ENCODE assay signal across 13 cellular contexts in genomic region chr10:102799691-102800435, GRCh38. TPM values are rescaled to one million over a fixed set of nuclear protein-coding genes. Genes with fewer than 3 reads are reported as not detected.
DNase-seq lines count a peak whose midpoint lies in the region; ATAC-seq and TF ChIP-seq lines count a peak whose summit lies in the region.
"Had no signal": no experiment of that assay in that cellular context is flagged by ENCODE, and none has a peak within 500 bp of the region (broad histone marks: within the 10 kb centered on the region; RNA-seq: fewer than 3 reads in every experiment).

No MANE protein-coding gene starts in this region.

- H3K4me3 ChIP-seq in HCT116 (replicated peaks in 1 of 2; ENCODE audit: low read depth in 1 of 2, low read length in 2 of 2) (no peak overlapping the region), astrocyte of the spinal cord (ENCODE audit: low read depth, low read length) (no peak overlapping the region), gastrocnemius medialis (peak overlapping the region in 3 of 4 donors; percentile 26 to 29 (median 27)), Caco-2 (ENCODE audit: low read depth, low read length) (no peak overlapping the region)
- H3K4me3 ChIP-seq: SJSA1 had no signal

- H3K27ac ChIP-seq in HCT116 (ENCODE audit: low read depth, low read length) (no peak overlapping the region), gastrocnemius medialis (peak overlapping the region; percentile 91 to 100 (median 96))
- H3K27ac ChIP-seq: SJSA1 had no signal

- H3K27me3 Mint-ChIP-seq in Caco-2 (ENCODE audit: insufficient read depth, unreplicated experiment) = no peaks in the 10 kb centered on the region

- H3K9ac ChIP-seq in HCT116 (ENCODE audit: low read length) = no peak overlapping the region

- no peak overlapping the region for H2AFZ ChIP-seq in HCT116 (ENCODE audit: low read depth, low read length, poor library complexity, severe bottlenecking)

- no peak overlapping the region for H3K27ac Mint-ChIP-seq in Caco-2 (ENCODE audit: unreplicated experiment)
- H3K27ac Mint-ChIP-seq: HFFc6 had no signal

- peaks cover 3 to 4% of the 10 kb centered on the region in 2 experiments; a peak in 2 of 4 replicates for H3K36me3 ChIP-seq in HCT116 (ENCODE audit: control insufficient read depth in 1 of 2, insufficient read depth in 2 of 2, low read length in 2 of 2)
- peaks cover 0 to 19% of the 10 kb centered on the region in 2 donors for H3K36me3 ChIP-seq in gastrocnemius medialis
- H3K36me3 ChIP-seq in Caco-2 (ENCODE audit: control insufficient read depth, insufficient read depth, low read length) = no peaks in the 10 kb centered on the region; the same call in 1 of the 2 replicates

- H3K4me1 Mint-ChIP-seq in Caco-2 (ENCODE audit: low read depth, unreplicated experiment) = peaks cover 7% of the 10 kb centered on the region

- peaks cover 14% of the 10 kb centered on the region for H3K36me3 Mint-ChIP-seq in Caco-2 (ENCODE audit: insufficient read depth, unreplicated experiment)

- no peaks in the 10 kb centered on the region for H3K9me3 ChIP-seq in HCT116 (ENCODE audit: control insufficient read depth in 1 of 2, insufficient read depth in 1 of 2, low read depth in 1 of 2, low read length in 2 of 2)
- H3K9me3 ChIP-seq in gastrocnemius medialis = no peaks in the 10 kb centered on the region
- no peaks in the 10 kb centered on the region for H3K9me3 ChIP-seq in Caco-2
- H3K9me3 ChIP-seq: SJSA1 had no signal

- no peaks in the 10 kb centered on the region for H3K9me2 ChIP-seq in HCT116 (ENCODE audit: insufficient read depth)

- intact Hi-C loops in HCT116 (cut with micrococcal nuclease) = no loop called here
- intact Hi-C loops in left colon (cut with DNase I, micrococcal nuclease) = no loop called here
- intact Hi-C loops in gastrocnemius medialis (cut with DNase I; ENCODE audit: low total_unique reads) = loop anchor here (1.0 kb wide), 1 partner anchor 25 kb away; no protein-coding TSS in a partner anchor
- intact Hi-C loops in Caco-2 (cut with micrococcal nuclease; ENCODE audit: unreplicated experiment) = no loop called here

- TF ChIP-seq POLR2A in HCT116 (IDR thresholded peaks at IDR 0.05; ENCODE audit: borderline replicate concordance, extremely low read depth, insufficient read depth, insufficient read length) = no peak
- peak; percentile 35 to 68 for TF ChIP-seq POLR2A in gastrocnemius medialis (IDR thresholded peaks at IDR 0.05)

- H3K4me2 ChIP-seq in HCT116 (ENCODE audit: low read length) = no peak overlapping the region

- H3K4me1 ChIP-seq in HCT116 (ENCODE audit: control insufficient read depth in 1 of 2, insufficient read depth in 2 of 2, low read length in 2 of 2) = no peaks in the 10 kb centered on the region
- peaks cover 90 to 96% of the 10 kb centered on the region in 2 donors for H3K4me1 ChIP-seq in gastrocnemius medialis
- no peaks in the 10 kb centered on the region for H3K4me1 ChIP-seq in Caco-2

- TF ChIP-seq CTCF in HCT116 (IDR thresholded peaks at IDR 0.05 in 2 of 3, conservative IDR thresholded peaks at IDR 0.05 in 1 of 3; ENCODE audit: borderline replicate concordance in 1 of 3, insufficient read depth in 1 of 3, low read depth in 2 of 3, low read length in 2 of 3) (no peak), astrocyte of the spinal cord (IDR thresholded peaks at IDR 0.05; ENCODE audit: low read depth, low read length) (no peak), gastrocnemius medialis (IDR thresholded peaks at IDR 0.05 in 4 of 5, conservative IDR thresholded peaks at IDR 0.05 in 1 of 5) (no peak), Caco-2 (IDR thresholded peaks at IDR 0.05; ENCODE audit: insufficient read depth in 1 of 2, low read depth in 1 of 2, low read length in 1 of 2, severe bottlenecking in 1 of 2, unreplicated experiment in 1 of 2) (no peak)

- ATAC-seq in HCT116 = no peak
- ATAC-seq in left colon = peak; percentile 25
- ATAC-seq in gastrocnemius medialis = peak; percentile 68 to 69
- no peak for ATAC-seq in GM18519 (IDR thresholded peaks at IDR 0.05; ENCODE audit: low FRiP score, unreplicated experiment)

- POLR2A ChIA-PET in HCT116 (lab: Charles Lee) = no interaction called here
- POLR2A ChIA-PET in Caco-2 (lab: Charles Lee) = no interaction called here

- in situ Hi-C loops in astrocyte of the spinal cord (cut with HindIII; ENCODE audit: low sequenced_read_pairs) = no loop called here
- in situ Hi-C loops in gastrocnemius medialis (cut with MboI; ENCODE audit: low sequenced_read_pairs in 4 of 4) = loop anchor here in 1 of 4 donors (10.0 kb wide), 1 partner anchor 55 kb away; the partner anchor contains the start of gene WBP1L

- H3K4me3 Mint-ChIP-seq in Caco-2 (ENCODE audit: unreplicated experiment) = no peak overlapping the region
- H3K4me3 Mint-ChIP-seq: HFFc6 had no signal

- no peaks in the 10 kb centered on the region for H3K79me2 ChIP-seq in HCT116 (ENCODE audit: insufficient read depth, low read length)

- no peak for TF ChIP-seq RAD21 in HCT116 (IDR thresholded peaks at IDR 0.05; ENCODE audit: low read depth)

- DNase-seq in HCT116 (ENCODE audit: low read depth, low spot score) (no peak), astrocyte of the spinal cord (ENCODE audit: low read depth, low spot score) (peak; percentile 60), left colon (no peak), gastrocnemius medialis (peak; percentile 89 to 97), NOMO-1 treated with DMSO at 0.1 percent for 48 hours (lab: John Stamatoyannopoulos, UW; ENCODE audit: unreplicated experiment) (no peak), Caco-2 (no peak), COLO829 (ENCODE audit: low spot score) (no peak)
- DNase-seq: HFFc6, NCI-H524 had no signal

- H3K9me3 Mint-ChIP-seq in Caco-2 (ENCODE audit: unreplicated experiment) = no peaks in the 10 kb centered on the region
- H3K9me3 Mint-ChIP-seq: HFFc6 had no signal

- TSS peak; percentile 23 for BruUV-seq in HCT116 (replicated peaks; lab: Mats Ljungman, UMichigan)
- no TSS peak for BruUV-seq in Caco-2 (replicated peaks; lab: Mats Ljungman, UMichigan)

- H3K27me3 ChIP-seq in HCT116 (ENCODE audit: insufficient read depth, low read length) = no peaks in the 10 kb centered on the region
- no peaks in the 10 kb centered on the region for H3K27me3 ChIP-seq in gastrocnemius medialis
- H3K27me3 ChIP-seq in Caco-2 (replicated peaks; ENCODE audit: control insufficient read depth, insufficient read depth, low read length) = no peaks in the 10 kb centered on the region
- H3K27me3 ChIP-seq: SJSA1 had no signal

- RAD21 ChIA-PET in HCT116 (lab: Charles Lee; ENCODE audit: low non-redundant PET in 1 of 2, low total read pairs in 2 of 2, uncharacterized antibody in 2 of 2, unreplicated experiment in 2 of 2) = no interaction called here

- H4K20me1 ChIP-seq in HCT116 (ENCODE audit: insufficient read depth) = no peaks in the 10 kb centered on the region

- CTCF ChIA-PET in HCT116 (lab: Charles Lee) = no interaction called here
- CTCF ChIA-PET in Caco-2 (lab: Charles Lee) = no interaction called here

TF ChIP-seq in HCT116, 20 proteins besides CTCF, POLR2A, EP300 and RAD21:
- no peak for TF ChIP-seq MAX (IDR thresholded peaks at IDR 0.05)
- no peak for TF ChIP-seq EGR1 (IDR thresholded peaks at IDR 0.05; ENCODE audit: low read depth)
TF ChIP-seq in HCT116: peak in this region for 0.

RNA-seq across cellular contexts. Expression of gene CYP17A1, which starts 37.4 kb away (rescaled TPM):
- total RNA-seq in HCT116 (2021; ENCODE audit: unreplicated experiment) (4.0 TPM), left colon (not detected), gastrocnemius medialis (1 to 10 TPM in 1 of 4 donors, not detected in 3; 4.2 TPM), Caco-2 (2022) (not detected in 2 replicates)
- polyA plus RNA-seq in HCT116 (2012) = 0.04 TPM in 2 replicates
- total RNA-seq: fibroblast of lung, HFFc6, kidney epithelial cell, SJSA1 had no signal
- polyA plus RNA-seq: fibroblast of lung had no signal

RNA-seq across cellular contexts. Expression of gene BORCS7, which starts 54.2 kb away (rescaled TPM):
- 15.9 TPM for total RNA-seq in HCT116 (2021; ENCODE audit: unreplicated experiment)
- polyA plus RNA-seq in HCT116 (2012) = 16.4 and 18.4 TPM in 2 replicates
- 10 to 100 TPM; 21.2 to 22.3 TPM for total RNA-seq in left colon
- total RNA-seq in gastrocnemius medialis = 10 to 100 TPM; 18.1 to 38.2 (median 27.1) TPM
- 12.3 and 12.6 TPM in 2 replicates for total RNA-seq in Caco-2 (2022)

RNA-seq across cellular contexts. Expression of gene WBP1L, which starts 56.1 kb away (rescaled TPM):
- total RNA-seq in HCT116 (2021; ENCODE audit: unreplicated experiment) = 25.2 TPM
- 25.3 and 27.1 TPM in 2 replicates for polyA plus RNA-seq in HCT116 (2012)
- total RNA-seq in left colon = 10 to 100 TPM; 37.8 to 47.8 TPM
- total RNA-seq in gastrocnemius medialis = 100 to 1,000 TPM; 103 to 204 (median 145) TPM
- total RNA-seq in Caco-2 (2022) = 26.3 and 28.2 TPM in 2 replicates

Comparison
In these comparisons a context has a peak if more than half of its experiments do, and no peak if none do; other contexts are left out.
1. ATAC-seq: peak in left colon (single experiment) and gastrocnemius medialis (2 of 2); none in HCT116 (single experiment) and GM18519 (single experiment).
2. DNase-seq: peak in astrocyte of the spinal cord (single experiment) and gastrocnemius medialis (2 of 2); none in HCT116 (single experiment), left colon (0 of 2), NOMO-1 treated with DMSO at 0.1 percent for 48 hours (single experiment), Caco-2 (0 of 2) and COLO829 (single experiment).
3. H3K4me3 ChIP-seq: peak in gastrocnemius medialis (3 of 4); none in HCT116 (0 of 2), astrocyte of the spinal cord (single experiment) and Caco-2 (single experiment).